31 cellular contexts compared by ENCODE assay signal in the genomic region with DNA sequence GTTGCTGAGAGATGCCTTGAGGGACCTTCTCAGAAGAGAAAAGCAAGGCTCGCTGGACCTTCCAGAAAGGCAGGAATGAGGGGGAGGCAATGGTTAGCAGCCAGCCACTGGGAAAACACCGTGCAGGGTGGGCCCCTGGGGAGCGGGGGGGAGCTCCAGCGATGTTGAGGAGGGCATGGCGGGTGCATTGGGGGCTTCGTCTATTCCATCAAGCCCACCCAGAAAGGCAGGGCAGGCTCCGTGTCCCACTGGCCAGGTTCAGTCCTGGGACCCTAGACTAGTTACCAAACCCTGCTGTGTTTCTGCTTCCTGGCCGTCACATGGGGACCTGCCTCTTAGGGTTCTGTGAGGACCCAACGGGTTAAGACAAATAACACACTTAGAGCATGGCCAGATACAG.
"Had no signal": no experiment of that assay in that cellular context is flagged by ENCODE, and none has a peak within 500 bp of the region (broad histone marks: within the 10 kb centered on the region; RNA-seq: fewer than 3 reads in every experiment).

No MANE protein-coding gene starts in this region.

- H3K4me1 Mint-ChIP-seq: activated B cell treated with CpG ODN at 0.5 μM for 24 hours had no signal

- H3K36me3 Mint-ChIP-seq: activated naive CD8-positive, alpha-beta T cell treated with anti-CD3 and anti-CD28 coated beads for 36 hours; brain had no signal

- DNase-seq: activated B cell treated with CpG ODN at 0.5 μM for 24 hours; activated CD4-positive, alpha-beta T cell treated with anti-CD3 and anti-CD28 coated beads for 48 hours; activated CD4-positive, alpha-beta T cell treated with anti-CD3 and anti-CD28 coated beads, Interleukin-2, amount 50 U/mL, for 1 hour; activated CD4-positive, alpha-beta T cell treated with anti-CD3 and anti-CD28 coated beads, Interleukin-2, amount 50 U/mL, for 48 hours; activated CD8-positive, alpha-beta T cell treated with anti-CD3 and anti-CD28 coated beads for 36 hours; activated gamma-delta T cell; activated naive CD4-positive, alpha-beta T cell; activated naive CD8-positive, alpha-beta T cell treated with anti-CD3 and anti-CD28 coated beads for 36 hours; activated T-cell treated with anti-CD3 and anti-CD28 coated beads, Interleukin-2, amount 50 U/mL, for 4 hours; central memory CD4-positive, alpha-beta T cell; cerebellar nuclear complex; colonic mucosa; effector CD8-positive, alpha-beta T cell; esophagus squamous epithelium; foreskin melanocyte; T-helper 1 cell; T-helper 17 cell; T1000; WERI-Rb-1 had no signal

- H3K27ac Mint-ChIP-seq: activated B cell treated with CpG ODN at 0.5 μM for 24 hours; activated CD8-positive, alpha-beta T cell treated with anti-CD3 and anti-CD28 coated beads for 36 hours; activated naive CD4-positive, alpha-beta T cell treated with anti-CD3 and anti-CD28 coated beads, Interleukin-2, amount 50 U/mL, for 24 hours; activated naive CD8-positive, alpha-beta T cell treated with anti-CD3 and anti-CD28 coated beads for 36 hours; activated T-helper 17 cell treated with anti-CD3 and anti-CD28 coated beads, Interleukin-2, amount 50 U/mL, for 72 hours; T-helper 17 cell; T-helper 2 cell treated with Interferon-gamma antibody and Interleukin-4, amounts not matched to agents 5 μg/mL and 100 μg/mL, for 36 hours had no signal

- H3K27me3 ChIP-seq: ascending aorta, breast epithelium, colonic mucosa, gastroesophageal sphincter had no signal

- H3K27ac ChIP-seq: ascending aorta, breast epithelium, cardiac muscle cell, colonic mucosa, epithelial cell of prostate, esophagus squamous epithelium, gastroesophageal sphincter, WERI-Rb-1 had no signal

- FAIRE-seq: endometrium, endothelial cell of umbilical vein had no signal

- H3K4me3 ChIP-seq: ascending aorta, breast epithelium, cardiac muscle cell, colonic mucosa, esophagus squamous epithelium, gastroesophageal sphincter had no signal

- H3K9me3 Mint-ChIP-seq: activated B cell treated with CpG ODN at 0.5 μM for 24 hours; activated CD8-positive, alpha-beta T cell treated with anti-CD3 and anti-CD28 coated beads for 36 hours; activated naive CD4-positive, alpha-beta T cell treated with anti-CD3 and anti-CD28 coated beads, Interleukin-2, amount 50 U/mL, for 24 hours; activated naive CD8-positive, alpha-beta T cell treated with anti-CD3 and anti-CD28 coated beads for 36 hours; activated T-cell treated with anti-CD3 and anti-CD28 coated beads, Interleukin-2, amount 50 U/mL, for 4 hours; activated T-helper 17 cell treated with anti-CD3 and anti-CD28 coated beads, Interleukin-2, amount 50 U/mL, for 72 hours; T-helper 2 cell treated with Interferon-gamma antibody and Interleukin-4, amounts not matched to agents 5 μg/mL and 100 μg/mL, for 36 hours had no signal

- H3K4me3 Mint-ChIP-seq: activated B cell treated with CpG ODN at 0.5 μM for 24 hours; activated CD8-positive, alpha-beta T cell treated with anti-CD3 and anti-CD28 coated beads for 36 hours; activated naive CD4-positive, alpha-beta T cell treated with anti-CD3 and anti-CD28 coated beads, Interleukin-2, amount 50 U/mL, for 24 hours; activated naive CD8-positive, alpha-beta T cell treated with anti-CD3 and anti-CD28 coated beads for 36 hours; activated T-cell treated with anti-CD3 and anti-CD28 coated beads, Interleukin-2, amount 50 U/mL, for 4 hours; activated T-helper 17 cell treated with anti-CD3 and anti-CD28 coated beads, Interleukin-2, amount 50 U/mL, for 72 hours; T-helper 17 cell; T-helper 2 cell treated with Interferon-gamma antibody and Interleukin-4, amounts not matched to agents 5 μg/mL and 100 μg/mL, for 36 hours had no signal

- H3K4me1 ChIP-seq: ascending aorta, breast epithelium, colonic mucosa, gastroesophageal sphincter had no signal

- H3K36me3 ChIP-seq: ascending aorta, breast epithelium, cardiac muscle cell, colonic mucosa, esophagus squamous epithelium, gastroesophageal sphincter, WERI-Rb-1 had no signal

- H3K9me3 ChIP-seq: ascending aorta, breast epithelium, colonic mucosa, esophagus squamous epithelium, gastroesophageal sphincter had no signal

- H3K27me3 Mint-ChIP-seq: activated naive CD4-positive, alpha-beta T cell treated with anti-CD3 and anti-CD28 coated beads, Interleukin-2, amount 50 U/mL, for 24 hours; activated T-helper 17 cell treated with anti-CD3 and anti-CD28 coated beads, Interleukin-2, amount 50 U/mL, for 72 hours; brain had no signal

- ATAC-seq: activated CD4-positive, CD25-positive, alpha-beta regulatory T cell treated with anti-CD3 and anti-CD28 coated beads, Interleukin-2, amount 50 U/mL, for 24 hours; activated CD8-positive, alpha-beta T cell treated with anti-CD3 and anti-CD28 coated beads for 36 hours; activated T-cell treated with anti-CD3 and anti-CD28 coated beads, Interleukin-2, amount 50 U/mL, for 4 hours; activated T-helper 17 cell treated with anti-CD3 and anti-CD28 coated beads, Interleukin-2, amount 50 U/mL, for 72 hours; gastroesophageal sphincter; T-helper 17 cell had no signal
